Comparison of ENCODE assay signal across 9 cellular contexts in genomic region chr1:112394743-112395062, GRCh38. TPM values are rescaled to one million over a fixed set of nuclear protein-coding genes. Genes with fewer than 3 reads are reported as not detected.
DNase-seq lines count a peak whose midpoint lies in the region; ATAC-seq, FAIRE-seq and TF ChIP-seq lines count a peak whose summit lies in the region.
"Had no signal": no experiment of that assay in that cellular context is flagged by ENCODE, and none has a peak within 500 bp of the region (broad histone marks: within the 10 kb centered on the region; RNA-seq: fewer than 3 reads in every experiment).

No MANE protein-coding gene starts in this region.

- 58 to 84% (median 79%) methylated on average over 1 of the region's 1 CpG for WGBS in adipose tissue, 3 donors

- H3K4me3 ChIP-seq in HFF-Myc (replicated peaks; ENCODE audit: low read depth, low read length) (peak overlapping the region; percentile 24; the same call in 1 of the 2 replicates), kidney (ENCODE audit: low read length in 2 of 2) (peak overlapping the region; percentile 7 to 11)

- DNase-seq in HFF-Myc (ENCODE audit: extremely low read depth, low read depth) (no peak), kidney (no peak), COLO829 (ENCODE audit: low spot score) (no peak)
- no peak for DNase-seq in stimulated activated naive B cell treated with anti-CD40 and anti-IgM and Interleukin-4, amounts not matched to agents 10 μg/mL and 1 μg/mL and 100 μg/mL, for 72 hours
- DNase-seq in stimulated activated effector memory CD8-positive, alpha-beta T cell treated with anti-CD3 and anti-CD28 coated beads, Interleukin-12 subunit alpha, Interleukin-12 subunit beta, amount 100 ng/mL, for 72 hours (ENCODE audit: low spot score in 2 of 2): no peak
- DNase-seq: activated naive CD4-positive, alpha-beta T cell had no signal

- peak overlapping the region; percentile 89 for H3K27ac ChIP-seq in adipose tissue (ENCODE audit: low read depth, low read length)
- H3K27ac ChIP-seq in kidney (ENCODE audit: low read depth in 2 of 2, low read length in 2 of 2): peak overlapping the region; percentile 80 to 89

- peak overlapping the region; percentile 26 to 68 for H3K4me3 Mint-ChIP-seq in stimulated activated naive B cell treated with anti-CD40 and anti-IgM and Interleukin-4, amounts not matched to agents 10 μg/mL and 1 μg/mL and 100 μg/mL, for 72 hours
- H3K4me3 Mint-ChIP-seq in stimulated activated effector memory CD8-positive, alpha-beta T cell treated with anti-CD3 and anti-CD28 coated beads, Interleukin-12 subunit alpha, Interleukin-12 subunit beta, amount 100 ng/mL, for 72 hours: no peak overlapping the region

- H3K27ac Mint-ChIP-seq in stimulated activated naive B cell treated with anti-CD40 and anti-IgM and Interleukin-4, amounts not matched to agents 10 μg/mL and 1 μg/mL and 100 μg/mL, for 72 hours: peak overlapping the region; percentile 37
- H3K27ac Mint-ChIP-seq in stimulated activated effector memory CD8-positive, alpha-beta T cell treated with anti-CD3 and anti-CD28 coated beads, Interleukin-12 subunit alpha, Interleukin-12 subunit beta, amount 100 ng/mL, for 72 hours: no peak overlapping the region

- FAIRE-seq in kidney (lab: Jason Lieb, UNC): no peak

- intact Hi-C loops in kidney (cut with DNase I): no loop called here

- H3K4me1 Mint-ChIP-seq in stimulated activated naive B cell treated with anti-CD40 and anti-IgM and Interleukin-4, amounts not matched to agents 10 μg/mL and 1 μg/mL and 100 μg/mL, for 72 hours: peaks cover 38 to 57% of the 10 kb centered on the region in 2 donors
- H3K4me1 Mint-ChIP-seq in stimulated activated effector memory CD8-positive, alpha-beta T cell treated with anti-CD3 and anti-CD28 coated beads, Interleukin-12 subunit alpha, Interleukin-12 subunit beta, amount 100 ng/mL, for 72 hours: peaks cover 44% of the 10 kb centered on the region

- no peaks in the 10 kb centered on the region for H3K9me3 Mint-ChIP-seq in stimulated activated naive B cell treated with anti-CD40 and anti-IgM and Interleukin-4, amounts not matched to agents 10 μg/mL and 1 μg/mL and 100 μg/mL, for 72 hours
- H3K9me3 Mint-ChIP-seq in stimulated activated effector memory CD8-positive, alpha-beta T cell treated with anti-CD3 and anti-CD28 coated beads, Interleukin-12 subunit alpha, Interleukin-12 subunit beta, amount 100 ng/mL, for 72 hours: no peaks in the 10 kb centered on the region

- peaks cover 0 to 9% of the 10 kb centered on the region in 2 donors for H3K27me3 Mint-ChIP-seq in stimulated activated naive B cell treated with anti-CD40 and anti-IgM and Interleukin-4, amounts not matched to agents 10 μg/mL and 1 μg/mL and 100 μg/mL, for 72 hours

- H3K9me3 ChIP-seq in kidney (ENCODE audit: control insufficient read depth in 1 of 2, low read length in 2 of 2): no peaks in the 10 kb centered on the region

- peaks cover 0 to 28% of the 10 kb centered on the region in 2 donors for H3K4me1 ChIP-seq in kidney (ENCODE audit: control insufficient read depth in 1 of 2, insufficient read depth in 1 of 2, low read depth in 1 of 2, low read length in 2 of 2)

- H3K36me3 ChIP-seq in kidney (ENCODE audit: control insufficient read depth in 1 of 2, insufficient read depth in 2 of 2, low read length in 2 of 2): no peaks in the 10 kb centered on the region

- no peak for ATAC-seq in stimulated activated naive B cell treated with anti-CD40 and anti-IgM and Interleukin-4, amounts not matched to agents 10 μg/mL and 1 μg/mL and 100 μg/mL, for 72 hours (replicated peaks)
- ATAC-seq in stimulated activated effector memory CD8-positive, alpha-beta T cell treated with anti-CD3 and anti-CD28 coated beads, Interleukin-12 subunit alpha, Interleukin-12 subunit beta, amount 100 ng/mL, for 72 hours: no peak
- ATAC-seq in HG03342 (IDR thresholded peaks at IDR 0.05; ENCODE audit: unreplicated experiment) (no peak), HG03175 (IDR thresholded peaks at IDR 0.05; ENCODE audit: unreplicated experiment) (no peak)

- TF ChIP-seq CTCF in HFF-Myc (IDR thresholded peaks at IDR 0.05; ENCODE audit: low read depth, low read length, missing control alignments) (no peak), kidney (IDR thresholded peaks at IDR 0.05; ENCODE audit: borderline replicate concordance, extremely low read depth, insufficient read depth) (no peak)

- H3K36me3 Mint-ChIP-seq in stimulated activated naive B cell treated with anti-CD40 and anti-IgM and Interleukin-4, amounts not matched to agents 10 μg/mL and 1 μg/mL and 100 μg/mL, for 72 hours: peaks cover 0 to 2% of the 10 kb centered on the region in 2 donors
- no peaks in the 10 kb centered on the region for H3K36me3 Mint-ChIP-seq in stimulated activated effector memory CD8-positive, alpha-beta T cell treated with anti-CD3 and anti-CD28 coated beads, Interleukin-12 subunit alpha, Interleukin-12 subunit beta, amount 100 ng/mL, for 72 hours

- no peak overlapping the region for H3K9ac ChIP-seq in kidney (ENCODE audit: low read length in 2 of 2)

RNA-seq across cellular contexts. Expression of gene CTTNBP2NL, which starts 1.3 kb away (rescaled TPM):
- polyA plus RNA-seq in adipose tissue (10 to 100 TPM in 1 of 3 donors, 1 to 10 TPM in 2; 1.9 to 11.8 (median 8.5) TPM), kidney (ENCODE audit: insufficient read depth, low read depth, low replicate concordance) (6.7 TPM)
- total RNA-seq in kidney: 65.4 TPM
